In the genomic region with DNA sequence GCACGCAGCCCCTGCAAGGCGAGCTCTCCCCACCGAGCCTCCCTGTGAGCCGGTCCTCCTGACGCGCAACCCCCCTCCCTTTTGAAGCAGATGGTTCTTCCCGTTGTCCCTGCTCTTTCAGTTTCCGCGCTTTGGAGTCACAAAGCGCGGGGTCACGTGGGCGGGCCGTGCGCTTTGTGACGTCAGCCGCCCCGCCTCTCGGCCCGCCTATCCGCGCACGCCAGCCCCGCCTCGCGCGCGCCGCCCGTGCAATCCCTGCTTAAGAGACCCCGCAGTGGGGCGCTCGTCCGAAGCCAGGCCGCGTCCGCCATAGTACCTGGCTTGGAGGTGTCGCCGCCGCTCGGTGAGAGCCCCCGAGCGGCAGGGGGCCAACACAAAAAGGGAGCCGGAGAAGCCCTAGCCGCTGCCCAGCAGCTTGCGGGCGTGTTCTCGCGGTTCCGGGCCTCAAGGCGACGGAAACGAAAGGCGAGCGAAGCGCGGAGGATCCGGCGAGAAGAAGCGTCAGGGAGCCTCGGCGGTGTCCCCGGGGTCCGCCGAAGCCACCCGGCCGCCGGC, we compare ENCODE assay signal across 8 cellular contexts. TPM values are rescaled to one million over a fixed set of nuclear protein-coding genes. Genes with fewer than 3 reads are reported as not detected.
DNase-seq lines count a peak whose midpoint lies in the region; ATAC-seq and TF ChIP-seq lines count a peak whose summit lies in the region.

A gene with protein sequence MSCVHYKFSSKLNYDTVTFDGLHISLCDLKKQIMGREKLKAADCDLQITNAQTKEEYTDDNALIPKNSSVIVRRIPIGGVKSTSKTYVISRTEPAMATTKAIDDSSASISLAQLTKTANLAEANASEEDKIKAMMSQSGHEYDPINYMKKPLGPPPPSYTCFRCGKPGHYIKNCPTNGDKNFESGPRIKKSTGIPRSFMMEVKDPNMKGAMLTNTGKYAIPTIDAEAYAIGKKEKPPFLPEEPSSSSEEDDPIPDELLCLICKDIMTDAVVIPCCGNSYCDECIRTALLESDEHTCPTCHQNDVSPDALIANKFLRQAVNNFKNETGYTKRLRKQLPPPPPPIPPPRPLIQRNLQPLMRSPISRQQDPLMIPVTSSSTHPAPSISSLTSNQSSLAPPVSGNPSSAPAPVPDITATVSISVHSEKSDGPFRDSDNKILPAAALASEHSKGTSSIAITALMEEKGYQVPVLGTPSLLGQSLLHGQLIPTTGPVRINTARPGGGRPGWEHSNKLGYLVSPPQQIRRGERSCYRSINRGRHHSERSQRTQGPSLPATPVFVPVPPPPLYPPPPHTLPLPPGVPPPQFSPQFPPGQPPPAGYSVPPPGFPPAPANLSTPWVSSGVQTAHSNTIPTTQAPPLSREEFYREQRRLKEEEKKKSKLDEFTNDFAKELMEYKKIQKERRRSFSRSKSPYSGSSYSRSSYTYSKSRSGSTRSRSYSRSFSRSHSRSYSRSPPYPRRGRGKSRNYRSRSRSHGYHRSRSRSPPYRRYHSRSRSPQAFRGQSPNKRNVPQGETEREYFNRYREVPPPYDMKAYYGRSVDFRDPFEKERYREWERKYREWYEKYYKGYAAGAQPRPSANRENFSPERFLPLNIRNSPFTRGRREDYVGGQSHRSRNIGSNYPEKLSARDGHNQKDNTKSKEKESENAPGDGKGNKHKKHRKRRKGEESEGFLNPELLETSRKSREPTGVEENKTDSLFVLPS (N-terminal part only) (plus strand): TSS at position 272 of the 555 bp plus-strand sequence. CDS start 1,061 bp downstream, outside the sequence.

- ATAC-seq in HG02623 (IDR thresholded peaks at IDR 0.05; ENCODE audit: unreplicated experiment): peak; percentile 91

- peaks cover 23% of the 10 kb centered on the region for H3K4me1 Mint-ChIP-seq in activated naive CD8-positive, alpha-beta T cell treated with anti-CD3 and anti-CD28 coated beads for 36 hours

- H3K4me3 Mint-ChIP-seq in activated naive CD8-positive, alpha-beta T cell treated with anti-CD3 and anti-CD28 coated beads for 36 hours: peak within 1 kb of the TSS; percentile 100

- no peaks in the 10 kb centered on the region for H3K36me3 ChIP-seq in ovary
- peaks cover 0 to 5% of the 10 kb centered on the region in 2 donors for H3K36me3 ChIP-seq in thyroid gland

- H3K27ac Mint-ChIP-seq in activated naive CD8-positive, alpha-beta T cell treated with anti-CD3 and anti-CD28 coated beads for 36 hours: peak within 1 kb of the TSS; percentile 100

- 0% methylated on average over 45 to 68 of the region's 68 CpGs for WGBS in ovary, 3 donors
- 0% methylated on average over 3 to 15 of the region's 68 CpGs for WGBS in thyroid gland, 2 donors

- peaks cover 1% of the 10 kb centered on the region for H3K4me1 ChIP-seq in ovary (ENCODE audit: insufficient read depth)
- peaks cover 24 to 30% of the 10 kb centered on the region in 2 donors for H3K4me1 ChIP-seq in thyroid gland

- TF ChIP-seq POLR2A in ovary (IDR thresholded peaks at IDR 0.05): peak; percentile 99
- peak; percentile 93 to 99 for TF ChIP-seq POLR2A in thyroid gland (IDR thresholded peaks at IDR 0.05)

- TF ChIP-seq EP300 in ovary (IDR thresholded peaks at IDR 0.05): peak; percentile 96

- intact Hi-C loops in head of caudate nucleus (cut with DNase I): no loop called here
- intact Hi-C loops in ovary (cut with DNase I): no loop called here
- intact Hi-C loops in thyroid gland (cut with DNase I): no loop called here

- peaks cover 3% of the 10 kb centered on the region for H3K27me3 Mint-ChIP-seq in activated naive CD8-positive, alpha-beta T cell treated with anti-CD3 and anti-CD28 coated beads for 36 hours

- DNase-seq in GM12864 (ENCODE audit: low read depth) (peak; percentile 83), NCI-H1105 (lab: John Stamatoyannopoulos, UW) (peak; percentile 90), SKM-1 treated with dmso at 0.1 percent for 144 hours (lab: John Stamatoyannopoulos, UW; ENCODE audit: unreplicated experiment) (peak; percentile 92), head of caudate nucleus (peak; percentile 87 to 98 (median 96)), ovary (peak; percentile 93 to 97 (median 95)), thyroid gland (peak; percentile 94)
- DNase-seq in activated naive CD8-positive, alpha-beta T cell treated with anti-CD3 and anti-CD28 coated beads for 36 hours: peak; percentile 96

- H3K4me3 ChIP-seq in GM12864 (ENCODE audit: low read depth, low read length) (peak within 1 kb of the TSS; percentile 88), ovary (peak within 1 kb of the TSS; percentile 52), thyroid gland (replicated peaks in 1 of 3) (peak within 1 kb of the TSS; percentile 45 to 97 (median 97))

- no peaks in the 10 kb centered on the region for H3K9me3 Mint-ChIP-seq in activated naive CD8-positive, alpha-beta T cell treated with anti-CD3 and anti-CD28 coated beads for 36 hours

- no peaks in the 10 kb centered on the region for H3K27me3 ChIP-seq in ovary
- no peaks in the 10 kb centered on the region for H3K27me3 ChIP-seq in thyroid gland

- H3K9me3 ChIP-seq in ovary (no peaks in the 10 kb centered on the region), thyroid gland (no peaks in the 10 kb centered on the region)

- peaks cover 27% of the 10 kb centered on the region for H3K36me3 Mint-ChIP-seq in activated naive CD8-positive, alpha-beta T cell treated with anti-CD3 and anti-CD28 coated beads for 36 hours

- H3K27ac ChIP-seq in ovary (peak within 1 kb of the TSS; percentile 91 to 99), thyroid gland (peak within 1 kb of the TSS; percentile 100)

- peak; percentile 25 for TF ChIP-seq CTCF in GM12864 (IDR thresholded peaks at IDR 0.05; ENCODE audit: low read depth, low read length, missing control alignments)
- peak in 2 of 3 donors; percentile 59 to 62 for TF ChIP-seq CTCF in ovary (IDR thresholded peaks at IDR 0.05)
- peak in 1 of 6 experiments; percentile 36 for TF ChIP-seq CTCF in thyroid gland (IDR thresholded peaks at IDR 0.05)

RNA-seq across cellular contexts. Expression of the gene that starts here (rescaled TPM):
- 10 to 100 TPM; 65.1 to 66.4 TPM for total RNA-seq in activated naive CD8-positive, alpha-beta T cell treated with anti-CD3 and anti-CD28 coated beads for 36 hours
- total RNA-seq in ovary: 100 to 1,000 TPM in 1 of 7 donors, 10 to 100 TPM in 6; 53.3 to 112 (median 68.0) TPM
- polyA plus RNA-seq in ovary: 10 to 100 TPM; 35.9 to 45.3 TPM
- 100 to 1,000 TPM in 1 of 4 donors, 10 to 100 TPM in 3; 78.9 to 120 (median 84.5) TPM for total RNA-seq in thyroid gland

Comparison
In these comparisons a context has a peak if more than half of its experiments do, and no peak if none do; other contexts are left out.
1. Peak in every context shown above with its lines: DNase-seq, ATAC-seq, H3K4me3 ChIP-seq and H3K27ac ChIP-seq.